Comparison of ENCODE assay signal across 8 cellular contexts in genomic region chr17:72422505-72423285, GRCh38.
DNase-seq lines count a peak whose midpoint lies in the region; ATAC-seq and TF ChIP-seq lines count a peak whose summit lies in the region.

No MANE protein-coding gene starts in this region.

- no peak for TF ChIP-seq EP300 in gastroesophageal sphincter (IDR thresholded peaks at IDR 0.05)

- ATAC-seq in HG03064 (IDR thresholded peaks at IDR 0.05; ENCODE audit: low read depth, unreplicated experiment) (peak; percentile 39), gastroesophageal sphincter (peak; percentile 41)

- H3K27ac ChIP-seq in SJSA1 (peak overlapping the region; percentile 76), gastroesophageal sphincter (no peak overlapping the region), vagina (no peak overlapping the region)

- intact Hi-C loops in vagina (cut with DNase I) = no loop called here

- TF ChIP-seq POLR2A in GM19099 (IDR thresholded peaks at IDR 0.05; ENCODE audit: extremely low read depth, insufficient read length, low read depth) (peak; percentile 51), gastroesophageal sphincter (IDR thresholded peaks at IDR 0.05) (no peak), vagina (IDR thresholded peaks at IDR 0.05) (no peak)

- no peaks in the 10 kb centered on the region for H3K36me3 ChIP-seq in SJSA1
- H3K36me3 ChIP-seq in gastroesophageal sphincter = no peaks in the 10 kb centered on the region
- no peaks in the 10 kb centered on the region for H3K36me3 ChIP-seq in vagina

- no peaks in the 10 kb centered on the region for H3K27me3 ChIP-seq in SJSA1 (replicated peaks)
- peaks cover 5% of the 10 kb centered on the region for H3K27me3 ChIP-seq in gastroesophageal sphincter
- no peaks in the 10 kb centered on the region for H3K27me3 ChIP-seq in vagina

- H3K4me3 ChIP-seq in SJSA1 (0 out of 2 replicates have a peak overlapping the region, but pooled peaks have one; percentile 6), gastroesophageal sphincter (no peak overlapping the region), vagina (no peak overlapping the region)

- 54 to 56% methylated on average over 5 to 7 of the region's 21 CpGs for WGBS in gastroesophageal sphincter (ENCODE audit: low coverage in 1 of 2), 2 donors

- in situ Hi-C loops in Caki2 (cut with HindIII; ENCODE audit: low pct_unique_long_range_greater_than_20kb, low sequenced_read_pairs) = no loop called here

- H3K4me1 ChIP-seq in SJSA1 (replicated peaks) = peaks cover 54% of the 10 kb centered on the region
- H3K4me1 ChIP-seq in gastroesophageal sphincter = peaks cover 0 to 5% (median 0%) of the 10 kb centered on the region in 3 donors
- H3K4me1 ChIP-seq in vagina = peaks cover 32% of the 10 kb centered on the region

- TF ChIP-seq CTCF in gastroesophageal sphincter (IDR thresholded peaks at IDR 0.05) (no peak), vagina (IDR thresholded peaks at IDR 0.05) (no peak)

- peak; percentile 98 for DNase-seq in Caki2 (ENCODE audit: low read depth)
- peak; percentile 95 to 98 for DNase-seq in SJSA1 (ENCODE audit: low read depth in 1 of 2, low spot score in 2 of 2)
- DNase-seq in stimulated activated CD8-positive, alpha-beta memory T cell treated with anti-CD3 and anti-CD28 coated beads, Interleukin-4, amount 100 ng/mL, for 48 hours = peak; percentile 40
- DNase-seq in SHP77 treated with DMSO at 0.1 percent for 48 hours (lab: John Stamatoyannopoulos, UW) = no peak
- DNase-seq in vagina (ENCODE audit: extremely low spot score in 2 of 2) = no peak

- H3K9me3 ChIP-seq in SJSA1 (replicated peaks) (no peaks in the 10 kb centered on the region), gastroesophageal sphincter (peaks cover 0 to 16% (median 0%) of the 10 kb centered on the region in 3 donors), vagina (peaks cover 5% of the 10 kb centered on the region)

Comparison
In these comparisons a context has a peak if more than half of its experiments do, and no peak if none do; other contexts are left out.
1. DNase-seq: peak in Caki2 (single experiment), SJSA1 (2 of 2) and stimulated activated CD8-positive, alpha-beta memory T cell treated with anti-CD3 and anti-CD28 coated beads, Interleukin-4, amount 100 ng/mL, for 48 hours (single experiment); none in SHP77 treated with DMSO at 0.1 percent for 48 hours (single experiment) and vagina (0 of 2).